In the genomic region with DNA sequence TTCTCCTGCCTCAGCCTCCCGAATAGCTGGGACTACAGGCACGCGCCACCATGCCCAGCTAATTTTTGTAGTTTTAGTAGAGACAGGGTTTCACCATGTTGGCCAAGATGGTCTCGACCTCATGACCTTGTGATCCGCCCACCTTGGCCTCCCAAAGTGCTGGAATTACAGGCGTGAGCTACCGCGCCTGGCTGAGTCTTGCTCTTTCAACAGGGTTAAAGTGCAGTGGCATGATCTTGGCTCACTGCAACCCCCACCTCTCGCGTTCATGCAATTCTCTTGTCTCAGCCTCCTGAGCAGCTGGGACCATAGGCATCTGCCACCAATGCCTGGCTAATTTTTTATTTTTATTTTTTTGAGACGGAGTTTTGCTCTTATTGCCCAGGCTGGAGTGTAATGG, we compare ENCODE assay signal across 21 cellular contexts. TPM values are rescaled to one million over a fixed set of nuclear protein-coding genes. Genes with fewer than 3 reads are reported as not detected.
"Had no signal": no experiment of that assay in that cellular context is flagged by ENCODE, and none has a peak within 500 bp of the region (broad histone marks: within the 10 kb centered on the region; RNA-seq: fewer than 3 reads in every experiment).

No MANE protein-coding gene starts in this region.

RNA-seq across cellular contexts. Expression of a gene that starts 59.9 kb away (rescaled TPM):
- total RNA-seq: activated CD4-positive, alpha-beta memory T cell treated with anti-CD3 and anti-CD28 coated beads, Interleukin-2, amount 10 ng/mL, durations not matched to agents 7 days and 5 days; activated CD4-positive, alpha-beta T cell treated with anti-CD3 and anti-CD28 coated beads for 36 hours; activated CD4-positive, alpha-beta T cell treated with anti-CD3 and anti-CD28 coated beads, Interleukin-2, amount 10 ng/mL, durations not matched to agents 7 days and 5 days; activated CD8-positive, alpha-beta memory T cell treated with anti-CD3 and anti-CD28 coated beads, Interleukin-2, amount 10 ng/mL, durations not matched to agents 7 days and 5 days; activated CD8-positive, alpha-beta T cell treated with anti-CD3 and anti-CD28 coated beads, Interleukin-2, amount 10 ng/mL, durations not matched to agents 7 days and 5 days; activated naive CD4-positive, alpha-beta T cell treated with anti-CD3 and anti-CD28 coated beads for 36 hours; activated naive CD4-positive, alpha-beta T cell treated with anti-CD3 and anti-CD28 coated beads, Interleukin-2, amount 50 U/mL, for 72 hours; activated naive CD8-positive, alpha-beta T cell treated with anti-CD3 and anti-CD28 coated beads for 36 hours; activated T-cell treated with anti-CD3 and anti-CD28 coated beads, Interleukin-2, amount 50 U/mL, for 4 hours; activated T-cell treated with anti-CD3 and anti-CD28 coated beads, Interleukin-2, amount 50 U/mL, for 72 hours; activated T-helper 1 cell treated with anti-CD3 and anti-CD28 coated beads, Interleukin-12 subunit alpha, Interleukin-12 subunit beta, Interleukin-2, Interleukin-4 antibody, amounts not matched to agents 30 ng/mL and 10 ng/mL and 1 ng/mL, durations not matched to agents 14 hours and 24 hours and 36 hours; activated T-helper 17 cell treated with anti-CD3 and anti-CD28 coated beads, Interleukin-2, amount 50 U/mL, for 72 hours; adrenal gland; aorta; astrocyte; body of pancreas; breast epithelium; cardiac septum; cerebellum; T-helper 2 cell treated with Interferon-gamma antibody and Interleukin-4, amounts not matched to agents 100 ng/mL and 5 ng/mL, for 36 hours; WTC11 had no signal
- polyA plus RNA-seq: adrenal gland, aorta had no signal
